21 cellular contexts compared by ENCODE assay signal in genomic region chr7:44603208-44603607, GRCh38.
"Had no signal": no experiment of that assay in that cellular context is flagged by ENCODE, and none has a peak within 500 bp of the region (broad histone marks: within the 10 kb centered on the region; RNA-seq: fewer than 3 reads in every experiment).

No MANE protein-coding gene starts in this region.

- ATAC-seq: esophagus mucosa; left lobe of liver; naive thymus-derived CD4-positive, alpha-beta T cell; psoas muscle; sciatic nerve; stimulated activated naive B cell treated with anti-CD40 and anti-IgM and Interleukin-4, amounts not matched to agents 10 μg/mL and 1 μg/mL and 100 μg/mL, for 72 hours; stimulated activated naive CD8-positive, alpha-beta T cell treated with anti-CD3 and anti-CD28 coated beads, Interleukin-15, amount 100 ng/mL, for 72 hours; upper lobe of right lung had no signal

- H3K9me3 ChIP-seq: psoas muscle, spleen, testis, tibial nerve, upper lobe of right lung, vagina had no signal

- H3K36me3 ChIP-seq: tibial nerve, upper lobe of right lung, vagina had no signal

- H3K27ac Mint-ChIP-seq: naive thymus-derived CD4-positive, alpha-beta T cell; nephron progenitor cell; stimulated activated naive B cell treated with anti-CD40 and anti-IgM and Interleukin-4, amounts not matched to agents 10 μg/mL and 1 μg/mL and 100 μg/mL, for 72 hours; stimulated activated naive CD8-positive, alpha-beta T cell treated with anti-CD3 and anti-CD28 coated beads, Interleukin-15, amount 100 ng/mL, for 72 hours had no signal

- DNase-seq: effector memory CD4-positive, alpha-beta T cell; islet precursor cell; mammary epithelial cell; naive thymus-derived CD4-positive, alpha-beta T cell; nephron progenitor cell; psoas muscle; retina; spleen; stimulated activated CD4-positive, alpha-beta T cell treated with anti-CD3 and anti-CD28 coated beads, Interleukin-15, amount 100 ng/mL, for 24 hours; stimulated activated CD4-positive, alpha-beta T cell treated with anti-CD3 and anti-CD28 coated beads, Interleukin-1b, Interleukin-23, amount 100 ng/mL, for 48 hours; stimulated activated CD4-positive, alpha-beta T cell treated with anti-CD3 and anti-CD28 coated beads, Interleukin-4, amount 100 ng/mL, for 24 hours; stimulated activated naive B cell treated with anti-CD40 and anti-IgM and Interleukin-4, amounts not matched to agents 10 μg/mL and 1 μg/mL and 100 μg/mL, for 72 hours; stimulated activated naive CD8-positive, alpha-beta T cell treated with anti-CD3 and anti-CD28 coated beads, Interleukin-15, amount 100 ng/mL, for 72 hours; testis; upper lobe of right lung had no signal

- H3K27ac ChIP-seq: parathyroid adenoma, psoas muscle, spleen, testis, tibial nerve, upper lobe of right lung, vagina had no signal

- H3K27me3 ChIP-seq: spleen, testis, tibial nerve, upper lobe of right lung, vagina had no signal

- H3K9ac ChIP-seq: parathyroid adenoma had no signal

- H3K27me3 Mint-ChIP-seq: stimulated activated naive CD8-positive, alpha-beta T cell treated with anti-CD3 and anti-CD28 coated beads, Interleukin-15, amount 100 ng/mL, for 72 hours had no signal

- H3K4me1 ChIP-seq: parathyroid adenoma had no signal

- H2AFZ ChIP-seq: parathyroid adenoma had no signal

- H3K4me3 ChIP-seq: psoas muscle, spleen, testis, tibial nerve, upper lobe of right lung, vagina had no signal

- H3K9me3 Mint-ChIP-seq: nephron progenitor cell; stimulated activated naive B cell treated with anti-CD40 and anti-IgM and Interleukin-4, amounts not matched to agents 10 μg/mL and 1 μg/mL and 100 μg/mL, for 72 hours; stimulated activated naive CD8-positive, alpha-beta T cell treated with anti-CD3 and anti-CD28 coated beads, Interleukin-15, amount 100 ng/mL, for 72 hours had no signal

- H3K4me3 Mint-ChIP-seq: naive thymus-derived CD4-positive, alpha-beta T cell; nephron progenitor cell; stimulated activated naive B cell treated with anti-CD40 and anti-IgM and Interleukin-4, amounts not matched to agents 10 μg/mL and 1 μg/mL and 100 μg/mL, for 72 hours; stimulated activated naive CD8-positive, alpha-beta T cell treated with anti-CD3 and anti-CD28 coated beads, Interleukin-15, amount 100 ng/mL, for 72 hours had no signal
